ENCODE assay signal across 7 cellular contexts in the genomic region with DNA sequence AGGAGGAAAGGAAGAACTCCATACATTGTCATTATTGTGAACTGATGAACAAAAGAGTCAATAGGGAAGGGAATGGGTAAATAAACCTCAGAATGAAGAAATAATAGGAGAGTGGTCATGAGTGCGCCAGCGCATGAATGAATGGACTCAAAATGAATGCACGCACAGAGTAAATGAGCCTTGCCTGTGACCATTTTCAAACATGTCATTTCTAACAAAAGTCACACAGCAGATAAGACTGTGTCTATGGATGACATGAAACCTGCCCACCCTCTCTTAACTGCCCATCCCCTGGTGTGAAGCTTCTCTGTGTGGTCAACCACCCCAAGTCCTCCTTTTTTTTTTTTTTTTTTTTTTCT.
DNase-seq lines count a peak whose midpoint lies in the region; ATAC-seq and TF ChIP-seq lines count a peak whose summit lies in the region.

No MANE protein-coding gene starts in this region.

- H3K27me3 ChIP-seq in osteoblast (ENCODE audit: insufficient read depth, low read length) (peaks cover 15% of the 10 kb centered on the region), adrenal gland (no peaks in the 10 kb centered on the region)

- 21 to 36% (median 29%) methylated on average over 3 of the region's 3 CpGs for WGBS in adrenal gland, 4 donors

- POLR2A ChIA-PET in activated CD4-positive, alpha-beta memory T cell treated with anti-CD3 and anti-CD28 coated beads for 36 hours (lab: Charles Lee): no interaction called here

- CTCF ChIA-PET in activated CD4-positive, alpha-beta memory T cell treated with anti-CD3 and anti-CD28 coated beads for 36 hours (lab: Charles Lee): interaction anchor here (0.7 to 4.5 kb wide), 9 partner anchors 9 to 418 kb away, joined by 3 to 135 read pairs (median 7); no protein-coding TSS in a partner anchor

- H3K4me2 ChIP-seq in osteoblast (ENCODE audit: insufficient read depth, low read length): peak overlapping the region; percentile 80

- H3K27ac Mint-ChIP-seq in activated CD4-positive, alpha-beta memory T cell treated with anti-CD3 and anti-CD28 coated beads for 36 hours: no peak overlapping the region

- TF ChIP-seq CTCF in osteoblast (IDR thresholded peaks at IDR 0.05; ENCODE audit: extremely low read depth, low read depth, low read length) (no peak), adrenal gland (IDR thresholded peaks at IDR 0.05) (no peak)

- intact Hi-C loops in activated CD4-positive, alpha-beta memory T cell treated with anti-CD3 and anti-CD28 coated beads for 36 hours (cut with micrococcal nuclease): loop anchor here (1.0 kb wide), 5 partner anchors 119 to 532 kb away; no protein-coding TSS in a partner anchor
- intact Hi-C loops in adrenal gland (cut with DNase I): loop anchor here (5.0 to 10.0 kb wide), 3 partner anchors 143 to 533 kb away; no protein-coding TSS in a partner anchor

- no peaks in the 10 kb centered on the region for H4K20me1 ChIP-seq in osteoblast (ENCODE audit: insufficient read depth, low read length)

- H3K4me3 ChIP-seq in osteoblast (ENCODE audit: insufficient read depth, low read length) (no peak overlapping the region), adrenal gland (peak overlapping the region in 1 of 4 donors; percentile 75)

- H3K9me3 ChIP-seq in osteoblast (ENCODE audit: low read depth, low read length) (no peaks in the 10 kb centered on the region), adrenal gland (replicated peaks in 1 of 3) (no peaks in the 10 kb centered on the region)

- H3K4me3 Mint-ChIP-seq in activated CD4-positive, alpha-beta memory T cell treated with anti-CD3 and anti-CD28 coated beads for 36 hours: peak overlapping the region; percentile 83

- H3K79me2 ChIP-seq in osteoblast (ENCODE audit: insufficient read depth, low read length): no peaks in the 10 kb centered on the region

- H3K27me3 Mint-ChIP-seq in activated CD4-positive, alpha-beta memory T cell treated with anti-CD3 and anti-CD28 coated beads for 36 hours: peaks cover 4% of the 10 kb centered on the region

- H3K4me1 Mint-ChIP-seq in activated CD4-positive, alpha-beta memory T cell treated with anti-CD3 and anti-CD28 coated beads for 36 hours (ENCODE audit: low read depth): peaks cover 7% of the 10 kb centered on the region

- ATAC-seq in GM19023 (IDR thresholded peaks at IDR 0.05; ENCODE audit: unreplicated experiment) (peak; percentile 8), HG02759 (IDR thresholded peaks at IDR 0.05; ENCODE audit: unreplicated experiment) (peak; percentile 12)

- H3K27ac ChIP-seq in osteoblast (ENCODE audit: low read depth, low read length): no peak overlapping the region
- no peak overlapping the region for H3K27ac ChIP-seq in adrenal gland

- H3K36me3 ChIP-seq in osteoblast (ENCODE audit: insufficient read depth, low read length) (no peaks in the 10 kb centered on the region), adrenal gland (replicated peaks in 1 of 2) (no peaks in the 10 kb centered on the region)

- DNase-seq in activated CD4-positive, alpha-beta memory T cell treated with anti-CD3 and anti-CD28 coated beads for 36 hours: no peak
- DNase-seq in osteoblast (ENCODE audit: insufficient read length, low spot score, missing footprints) (no peak), NCI-H2227 treated with DMSO at 0.1 percent for 48 hours (lab: John Stamatoyannopoulos, UW) (no peak), adrenal gland (no peak), NOMO-1 treated with dmso at 0.1 percent for 144 hours (lab: John Stamatoyannopoulos, UW; ENCODE audit: unreplicated experiment) (no peak)

- peaks cover 7% of the 10 kb centered on the region for H3K4me1 ChIP-seq in osteoblast (ENCODE audit: insufficient read depth, low read length)
- H3K4me1 ChIP-seq in adrenal gland (replicated peaks in 1 of 2): no peaks in the 10 kb centered on the region

- H2AFZ ChIP-seq in osteoblast (ENCODE audit: low read length): no peak overlapping the region

- no peaks in the 10 kb centered on the region for H3K36me3 Mint-ChIP-seq in activated CD4-positive, alpha-beta memory T cell treated with anti-CD3 and anti-CD28 coated beads for 36 hours

- H3K9me3 Mint-ChIP-seq in activated CD4-positive, alpha-beta memory T cell treated with anti-CD3 and anti-CD28 coated beads for 36 hours: no peaks in the 10 kb centered on the region

- TF ChIP-seq POLR2A in adrenal gland (IDR thresholded peaks at IDR 0.05): no peak
